In the genomic region with DNA sequence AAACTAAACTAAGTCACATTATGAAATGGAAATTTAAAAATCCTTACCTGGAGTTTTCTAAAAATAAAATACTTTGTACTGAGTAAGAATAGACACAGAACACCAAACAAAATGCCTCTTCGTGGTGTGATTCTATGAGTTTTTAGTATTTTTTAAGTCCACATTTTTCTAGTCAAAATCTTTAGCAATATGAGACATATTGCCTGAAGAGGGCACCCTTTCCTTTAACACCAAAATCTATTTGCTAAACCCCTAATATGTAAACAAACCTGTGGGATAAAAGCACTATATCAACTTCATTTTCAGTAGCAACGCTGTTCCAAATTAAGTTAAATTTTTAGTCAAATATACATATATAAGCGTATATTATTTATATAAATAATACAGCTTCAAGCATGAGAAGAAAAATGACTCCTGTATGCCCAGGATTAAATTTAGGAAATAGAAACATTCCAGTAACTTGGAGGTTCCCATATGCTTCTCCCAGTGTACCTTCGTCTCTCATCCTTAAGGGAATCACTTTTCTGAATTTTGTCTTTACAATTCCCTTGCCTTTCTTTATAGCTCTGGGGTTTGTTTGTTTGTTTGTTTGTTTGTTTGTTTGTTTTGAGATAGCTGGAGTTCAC, we compare ENCODE assay signal across 8 cellular contexts. TPM values are rescaled to one million over a fixed set of nuclear protein-coding genes. Genes with fewer than 3 reads are reported as not detected.
DNase-seq lines count a peak whose midpoint lies in the region; ATAC-seq, FAIRE-seq and TF ChIP-seq lines count a peak whose summit lies in the region.

No MANE protein-coding gene starts in this region.

- WGBS in A549 (ENCODE audit: missing lambda C conversion rate), result under 1% methylated on average over 4 of the region's 4 CpGs

- H3K27me3 ChIP-seq in bronchial epithelial cell (ENCODE audit: control insufficient read depth, insufficient read depth, low read length), result no peaks in the 10 kb centered on the region
- H3K27me3 ChIP-seq in lower lobe of right lung (ENCODE audit: low read depth), result no peaks in the 10 kb centered on the region

- no peak; a peak in 1 of 6 replicates for ATAC-seq in A549
- ATAC-seq in lower lobe of right lung, result peak; percentile 38 to 66
- ATAC-seq in HG03342 (IDR thresholded peaks at IDR 0.05; ENCODE audit: unreplicated experiment), result no peak
- no peak for ATAC-seq in HG03196 (IDR thresholded peaks at IDR 0.05; ENCODE audit: unreplicated experiment)
- ATAC-seq in HG03280 (IDR thresholded peaks at IDR 0.05; ENCODE audit: unreplicated experiment), result no peak

- no peaks in the 10 kb centered on the region for H3K9me3 ChIP-seq in A549
- H3K9me3 ChIP-seq in lower lobe of right lung, result no peaks in the 10 kb centered on the region

- POLR2A ChIA-PET in A549 (lab: Yijun Ruan, JAX), result no interaction called here

- CTCF ChIA-PET in A549 (lab: Yijun Ruan, JAX), result interaction anchor here (0.7 to 4.0 kb wide), 6 partner anchors 13 to 234 kb away, joined by 3 to 50 read pairs (median 6); no protein-coding TSS in a partner anchor

- no peak overlapping the region for H3K27ac ChIP-seq in A549
- H3K27ac ChIP-seq in lower lobe of right lung, result no peak overlapping the region

- no peak for TF ChIP-seq POLR2A in A549 (IDR thresholded peaks at IDR 0.05; ENCODE audit: low read length)
- TF ChIP-seq POLR2A in GM12891 (IDR thresholded peaks at IDR 0.05; ENCODE audit: low read depth, low read length), result no peak

- H3K4me1 ChIP-seq in A549 (no peaks in the 10 kb centered on the region), lower lobe of right lung (no peaks in the 10 kb centered on the region)

- TF ChIP-seq EP300 in A549 (IDR thresholded peaks at IDR 0.05), result no peak

- no peak overlapping the region for H3K4me2 ChIP-seq in A549

- DNase-seq in A549 (ENCODE audit: low read depth in 1 of 2, low spot score in 1 of 2), result peak in 1 of 2 experiments; percentile 46
- no peak for DNase-seq in GM12891 (ENCODE audit: insufficient read length, low spot score)
- DNase-seq in NCI-H460 (ENCODE audit: extremely low read depth, low read depth), result peak; percentile 41
- DNase-seq in bronchial epithelial cell (ENCODE audit: low read depth), result peak; percentile 69
- no peak for DNase-seq in lower lobe of right lung

- intact Hi-C loops in lower lobe of right lung (cut with DNase I), result no loop called here

- H3K36me3 ChIP-seq in bronchial epithelial cell (ENCODE audit: control insufficient read depth, insufficient read depth, low read length) (no peaks in the 10 kb centered on the region), lower lobe of right lung (no peaks in the 10 kb centered on the region)

- peak; percentile 64 to 69 for TF ChIP-seq RAD21 in A549 (conservative IDR thresholded peaks at IDR 0.05 in 1 of 2, IDR thresholded peaks at IDR 0.05 in 1 of 2)

- H3K4me3 ChIP-seq in A549 (no peak overlapping the region), bronchial epithelial cell (ENCODE audit: low read depth, low read length) (no peak overlapping the region), lower lobe of right lung (no peak overlapping the region)

- TF ChIP-seq CTCF in A549 (IDR thresholded peaks at IDR 0.05) (peak; percentile 54), bronchial epithelial cell (IDR thresholded peaks at IDR 0.05; ENCODE audit: insufficient read depth, low read length, severe bottlenecking) (peak; percentile 26), lower lobe of right lung (IDR thresholded peaks at IDR 0.05) (peak; percentile 57)

- FAIRE-seq in A549 (lab: Jason Lieb, UNC) (no peak), GM12891 (lab: Jason Lieb, UNC) (peak; percentile 50), bronchial epithelial cell (lab: Jason Lieb, UNC) (no peak)

TF ChIP-seq in A549, 52 proteins besides CTCF, POLR2A, EP300 and RAD21:
- TF ChIP-seq CEBPB (IDR thresholded peaks at IDR 0.05) (0 out of 4 replicates have a peak, but pooled peaks of 1 of the 2 experiments have one; percentile 11), TP53 (CRISPR knock-in tag; IDR thresholded peaks at IDR 0.05) (no peak), CHD2 (IDR thresholded peaks at IDR 0.05; ENCODE audit: low read length, partially characterized antibody) (no peak), RFX5 (IDR thresholded peaks at IDR 0.05) (no peak), TFCP2L1 (CRISPR knock-in tag; IDR thresholded peaks at IDR 0.05) (no peak), NPAS2 (CRISPR knock-in tag; IDR thresholded peaks at IDR 0.05; ENCODE audit: borderline replicate concordance) (no peak), SMC3 (IDR thresholded peaks at IDR 0.05) (peak; percentile 44; the same call in 2 of the 3 replicates), ZSCAN20 (CRISPR knock-in tag; IDR thresholded peaks at IDR 0.05) (no peak), KDM1A (IDR thresholded peaks at IDR 0.05; ENCODE audit: low read depth) (no peak), MAFK (IDR thresholded peaks at IDR 0.05; ENCODE audit: partially characterized antibody) (no peak), JUNB (IDR thresholded peaks at IDR 0.05) (no peak), MYC (IDR thresholded peaks at IDR 0.05; ENCODE audit: borderline replicate concordance, low read length) (no peak)
- TF ChIP-seq, protein P1, sequence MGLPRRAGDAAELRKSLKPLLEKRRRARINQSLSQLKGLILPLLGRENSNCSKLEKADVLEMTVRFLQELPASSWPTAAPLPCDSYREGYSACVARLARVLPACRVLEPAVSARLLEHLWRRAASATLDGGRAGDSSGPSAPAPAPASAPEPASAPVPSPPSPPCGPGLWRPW (IDR thresholded peaks at IDR 0.05), result no peak
- TF ChIP-seq, protein P2, sequence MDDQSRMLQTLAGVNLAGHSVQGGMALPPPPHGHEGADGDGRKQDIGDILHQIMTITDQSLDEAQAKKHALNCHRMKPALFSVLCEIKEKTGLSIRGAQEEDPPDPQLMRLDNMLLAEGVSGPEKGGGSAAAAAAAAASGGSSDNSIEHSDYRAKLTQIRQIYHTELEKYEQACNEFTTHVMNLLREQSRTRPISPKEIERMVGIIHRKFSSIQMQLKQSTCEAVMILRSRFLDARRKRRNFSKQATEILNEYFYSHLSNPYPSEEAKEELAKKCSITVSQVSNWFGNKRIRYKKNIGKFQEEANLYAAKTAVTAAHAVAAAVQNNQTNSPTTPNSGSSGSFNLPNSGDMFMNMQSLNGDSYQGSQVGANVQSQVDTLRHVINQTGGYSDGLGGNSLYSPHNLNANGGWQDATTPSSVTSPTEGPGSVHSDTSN (IDR thresholded peaks at IDR 0.05), result no peak

TF ChIP-seq in GM12891, 5 proteins besides CTCF, POLR2A, EP300 and RAD21:
- no peak for TF ChIP-seq POU2F2 (IDR thresholded peaks at IDR 0.05; ENCODE audit: low read depth, low read length)
- TF ChIP-seq POLR2AphosphoS5 (IDR thresholded peaks at IDR 0.05; ENCODE audit: low read depth, low read length), result no peak
- TF ChIP-seq SPI1 (IDR thresholded peaks at IDR 0.05; ENCODE audit: low read depth, low read length), result no peak
- no peak for TF ChIP-seq TAF1 (IDR thresholded peaks at IDR 0.05; ENCODE audit: low read depth, low read length)
- TF ChIP-seq PAX5 (IDR thresholded peaks at IDR 0.05; ENCODE audit: insufficient read depth, low read length, severe bottlenecking), result no peak

RNA-seq across cellular contexts. Expression of a gene that starts 23.0 kb away (rescaled TPM):
- polyA plus RNA-seq in A549 (2011; rRNA removed) (13.9 and 17.0 TPM in 2 replicates), A549 (2017; fragmentation: RNase III; extraction: RNeasy Plus Mini Kit Qiagen cat#74134 plus additional on column Dnase treatment) (11.0 to 11.6 TPM (median 11.4 TPM) in 3 replicates)
- polyA plus RNA-seq in A549 (2012; cell fraction: cytosol; rRNA removed), result 5.4 TPM in 2 replicates
- 3.9 and 6.5 TPM in 2 replicates for polyA plus RNA-seq in A549 (2012; cell fraction: nucleus; rRNA removed)
- 5.7 and 9.1 TPM in 2 replicates for polyA minus RNA-seq in A549 (2011; rRNA and poly(A)+ RNA removed)
- polyA plus RNA-seq in GM12891 (2012; ENCODE audit: low read depth, missing spikeins), result 19.3 TPM
- 27.8 and 30.3 TPM in 2 replicates for total RNA-seq in NCI-H460 (2014; rRNA removed; shearing (Covaris generic))
- 32.6 and 44.0 TPM in 2 replicates for polyA plus RNA-seq in NCI-H460 (2014; cell fraction: nucleus; rRNA removed)
- total RNA-seq in bronchial epithelial cell (59.2 and 61.3 TPM in 2 replicates), lower lobe of right lung (28.7 TPM)

Comparison
In these comparisons a context has a peak if more than half of its experiments do, and no peak if none do; other contexts are left out.
1. ATAC-seq: peak in lower lobe of right lung (2 of 2); none in A549 (0 of 2), HG03342 (single experiment), HG03196 (single experiment) and HG03280 (single experiment).
2. DNase-seq: peak in NCI-H460 (single experiment) and bronchial epithelial cell (single experiment); none in GM12891 (single experiment) and lower lobe of right lung (single experiment).
3. Peak in every context shown above with its lines, with median percentiles within 50 percentile points of each other: CTCF ChIP-seq.